ENCODE assay signal across 8 cellular contexts in the genomic region with DNA sequence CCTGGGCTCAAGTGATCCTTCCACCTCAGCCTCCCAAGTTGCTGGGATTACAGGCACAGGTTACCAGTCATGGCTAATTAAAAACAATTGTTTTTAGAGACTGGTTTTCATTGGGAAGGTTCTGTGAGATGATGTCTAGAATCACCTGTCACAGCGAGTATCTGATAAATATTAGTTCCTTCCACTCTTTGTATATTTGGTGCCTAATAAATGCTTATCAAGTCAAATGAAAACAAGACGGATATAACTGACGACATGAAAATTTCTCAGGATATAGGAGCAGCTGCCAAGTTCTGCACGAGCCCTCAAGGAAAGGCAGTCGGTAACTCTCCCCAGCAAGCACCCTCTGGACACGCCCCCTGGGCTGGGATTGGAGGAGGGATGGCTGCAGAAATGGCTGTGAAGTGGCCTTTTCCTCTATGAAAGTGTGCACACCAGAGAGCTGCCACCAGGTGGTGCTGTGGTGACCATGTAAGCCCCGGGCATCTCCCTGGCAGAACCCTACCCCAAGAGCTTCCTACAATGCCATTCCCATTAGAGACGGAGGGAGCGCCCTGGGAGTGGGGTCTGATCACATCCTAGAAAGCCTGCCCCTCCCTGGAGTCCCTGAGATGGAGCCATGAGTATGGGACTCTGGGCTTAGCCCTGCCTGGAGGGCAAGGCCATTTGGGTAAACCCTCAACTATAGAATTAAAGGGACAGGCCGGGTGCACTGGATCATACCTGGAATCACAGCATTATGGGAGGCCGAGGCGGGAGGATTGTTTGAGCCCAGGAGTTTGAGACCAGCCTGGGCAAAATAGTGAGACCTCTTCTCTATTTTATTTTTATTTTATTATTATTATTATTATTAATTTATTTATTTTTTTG. TPM values are rescaled to one million over a fixed set of nuclear protein-coding genes. Genes with fewer than 3 reads are reported as not detected.
DNase-seq lines count a peak whose midpoint lies in the region; ATAC-seq lines count a peak whose summit lies in the region.

No MANE protein-coding gene starts in this region.

- H3K27ac Mint-ChIP-seq in CD4-positive, CD25-positive, alpha-beta regulatory T cell = peak overlapping the region in 2 of 3 donors; percentile 42 to 80
- H3K27ac Mint-ChIP-seq in activated naive CD8-positive, alpha-beta T cell treated with anti-CD3 and anti-CD28 coated beads, Interleukin-2, amount 50 U/mL, for 24 hours = no peak overlapping the region

- H3K4me1 ChIP-seq in CD4-positive, CD25-positive, alpha-beta regulatory T cell (ENCODE audit: control insufficient read depth, insufficient read depth, low read length, poor library complexity, severe bottlenecking) = no peaks in the 10 kb centered on the region

- no peaks in the 10 kb centered on the region for H3K27me3 ChIP-seq in CD4-positive, CD25-positive, alpha-beta regulatory T cell (ENCODE audit: control insufficient read depth, insufficient read depth, low read length)

- DNase-seq in CD4-positive, CD25-positive, alpha-beta regulatory T cell = peak; percentile 61 to 91 (median 68)
- DNase-seq in NCI-H1694 (lab: John Stamatoyannopoulos, UW) (peak; percentile 93), T follicular helper cell (ENCODE audit: low read depth) (peak; percentile 70), left cardiac atrium (peak; percentile 90), retina (peak; percentile 92)
- peak; percentile 91 for DNase-seq in activated naive CD8-positive, alpha-beta T cell treated with anti-CD3 and anti-CD28 coated beads, Interleukin-2, amount 50 U/mL, for 24 hours

- no peaks in the 10 kb centered on the region for H3K9me3 Mint-ChIP-seq in CD4-positive, CD25-positive, alpha-beta regulatory T cell
- H3K9me3 Mint-ChIP-seq in activated naive CD8-positive, alpha-beta T cell treated with anti-CD3 and anti-CD28 coated beads, Interleukin-2, amount 50 U/mL, for 24 hours = no peaks in the 10 kb centered on the region

- no peaks in the 10 kb centered on the region for H3K9me3 ChIP-seq in CD4-positive, CD25-positive, alpha-beta regulatory T cell (ENCODE audit: control insufficient read depth in 2 of 2, low read length in 2 of 2)

- H3K36me3 Mint-ChIP-seq in CD4-positive, CD25-positive, alpha-beta regulatory T cell = peaks cover 30% of the 10 kb centered on the region
- H3K36me3 Mint-ChIP-seq in activated naive CD8-positive, alpha-beta T cell treated with anti-CD3 and anti-CD28 coated beads, Interleukin-2, amount 50 U/mL, for 24 hours (ENCODE audit: low read depth) = peaks cover 3% of the 10 kb centered on the region

- intact Hi-C loops in left cardiac atrium (cut with DNase I) = loop anchor here in 1 of 2 donors (10.0 kb wide), 1 partner anchor 99 kb away; a partner anchor contains a TSS

- H3K4me3 ChIP-seq in CD4-positive, CD25-positive, alpha-beta regulatory T cell (ENCODE audit: low read depth, low read length) = no peak overlapping the region

- peaks cover 2% of the 10 kb centered on the region for H3K36me3 ChIP-seq in CD4-positive, CD25-positive, alpha-beta regulatory T cell (ENCODE audit: control insufficient read depth, insufficient read depth, low read length)

- ATAC-seq in CD4-positive, CD25-positive, alpha-beta regulatory T cell (ENCODE audit: low read depth in 2 of 2) = peak; percentile 86 to 93
- ATAC-seq in GM21786 (IDR thresholded peaks at IDR 0.05; ENCODE audit: unreplicated experiment) (peak; percentile 37), left cardiac atrium (peak; percentile 95 to 97), GM21381 (IDR thresholded peaks at IDR 0.05; ENCODE audit: unreplicated experiment) (no peak)
- ATAC-seq in activated naive CD8-positive, alpha-beta T cell treated with anti-CD3 and anti-CD28 coated beads, Interleukin-2, amount 50 U/mL, for 24 hours = peak; percentile 91

- no peak overlapping the region for H3K27ac ChIP-seq in CD4-positive, CD25-positive, alpha-beta regulatory T cell (ENCODE audit: insufficient read depth, low read length, poor library complexity, severe bottlenecking)

- H3K4me1 Mint-ChIP-seq in CD4-positive, CD25-positive, alpha-beta regulatory T cell = peaks cover 10 to 14% (median 13%) of the 10 kb centered on the region in 4 donors
- peaks cover 11% of the 10 kb centered on the region for H3K4me1 Mint-ChIP-seq in activated naive CD8-positive, alpha-beta T cell treated with anti-CD3 and anti-CD28 coated beads, Interleukin-2, amount 50 U/mL, for 24 hours

- no peaks in the 10 kb centered on the region for H3K27me3 Mint-ChIP-seq in CD4-positive, CD25-positive, alpha-beta regulatory T cell
- no peaks in the 10 kb centered on the region for H3K27me3 Mint-ChIP-seq in activated naive CD8-positive, alpha-beta T cell treated with anti-CD3 and anti-CD28 coated beads, Interleukin-2, amount 50 U/mL, for 24 hours

- H3K4me3 Mint-ChIP-seq in CD4-positive, CD25-positive, alpha-beta regulatory T cell = no peak overlapping the region
- no peak overlapping the region for H3K4me3 Mint-ChIP-seq in activated naive CD8-positive, alpha-beta T cell treated with anti-CD3 and anti-CD28 coated beads, Interleukin-2, amount 50 U/mL, for 24 hours

RNA-seq across cellular contexts. Expression of a gene that starts 50.9 kb away (rescaled TPM):
- not detected for total RNA-seq in CD4-positive, CD25-positive, alpha-beta regulatory T cell
- polyA plus RNA-seq in CD4-positive, CD25-positive, alpha-beta regulatory T cell = under 1 TPM in 3 of 4 donors, not detected in 1; 0.15 to 0.31 (median 0.19) TPM
- not detected for total RNA-seq in left cardiac atrium
